2 cellular contexts compared by ENCODE assay signal in the genomic region with DNA sequence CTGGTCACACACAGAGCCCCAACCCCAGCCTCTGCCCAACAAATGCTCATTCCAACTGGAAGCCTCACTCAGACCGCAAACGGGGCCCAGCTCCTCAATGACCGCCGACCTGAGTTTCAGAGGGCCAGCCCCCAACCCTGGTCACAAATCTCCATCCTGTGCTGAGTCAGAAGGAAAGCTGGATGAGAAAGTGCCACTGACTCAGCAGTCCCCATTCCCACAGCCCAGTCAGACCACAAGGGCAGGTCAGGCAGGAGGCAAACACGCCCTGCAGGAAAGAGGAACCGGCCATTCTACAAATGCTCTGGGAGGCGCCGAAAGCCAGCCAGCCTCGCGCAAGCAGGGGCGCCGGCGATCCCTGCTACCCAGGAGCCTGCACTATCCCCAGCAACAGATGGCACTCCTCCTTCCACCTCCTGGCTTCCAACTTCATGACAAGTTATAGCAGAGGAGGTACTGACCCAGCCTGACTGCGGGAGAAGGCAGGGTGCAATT.
TF ChIP-seq lines count a peak whose summit lies in the region.

No MANE protein-coding gene starts in this region.

TF ChIP-seq in A549, 52 proteins besides CTCF, POLR2A, EP300 and RAD21:
- peak; percentile 85 for TF ChIP-seq MAFK (IDR thresholded peaks at IDR 0.05; ENCODE audit: partially characterized antibody)
- no peak for TF ChIP-seq CHD4 (IDR thresholded peaks at IDR 0.05; ENCODE audit: borderline replicate concordance)
- TF ChIP-seq NFE2L2 (conservative IDR thresholded peaks at IDR 0.05; ENCODE audit: low read length) = 0 out of 2 replicates have a peak, but pooled peaks have one; percentile 9

TF ChIP-seq in HCT116, 20 proteins besides CTCF, POLR2A, EP300 and RAD21:
- TF ChIP-seq, protein P1, sequence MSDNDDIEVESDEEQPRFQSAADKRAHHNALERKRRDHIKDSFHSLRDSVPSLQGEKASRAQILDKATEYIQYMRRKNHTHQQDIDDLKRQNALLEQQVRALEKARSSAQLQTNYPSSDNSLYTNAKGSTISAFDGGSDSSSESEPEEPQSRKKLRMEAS (IDR thresholded peaks at IDR 0.05) = no peak
- TF ChIP-seq POLR2AphosphoS5 (IDR thresholded peaks at IDR 0.05; ENCODE audit: low read depth, low read length) (no peak), EGR1 (IDR thresholded peaks at IDR 0.05; ENCODE audit: low read depth) (no peak), TCF7L2 (IDR thresholded peaks at IDR 0.05; ENCODE audit: borderline replicate concordance, extremely low read depth, insufficient read depth, insufficient read length) (no peak), CEBPB (IDR thresholded peaks at IDR 0.05; ENCODE audit: low read depth) (no peak), EZH2 (IDR thresholded peaks at IDR 0.05) (no peak), ELF1 (IDR thresholded peaks at IDR 0.05; ENCODE audit: borderline replicate concordance, low read depth) (no peak)
